38 cellular contexts compared by ENCODE assay signal in the genomic region with DNA sequence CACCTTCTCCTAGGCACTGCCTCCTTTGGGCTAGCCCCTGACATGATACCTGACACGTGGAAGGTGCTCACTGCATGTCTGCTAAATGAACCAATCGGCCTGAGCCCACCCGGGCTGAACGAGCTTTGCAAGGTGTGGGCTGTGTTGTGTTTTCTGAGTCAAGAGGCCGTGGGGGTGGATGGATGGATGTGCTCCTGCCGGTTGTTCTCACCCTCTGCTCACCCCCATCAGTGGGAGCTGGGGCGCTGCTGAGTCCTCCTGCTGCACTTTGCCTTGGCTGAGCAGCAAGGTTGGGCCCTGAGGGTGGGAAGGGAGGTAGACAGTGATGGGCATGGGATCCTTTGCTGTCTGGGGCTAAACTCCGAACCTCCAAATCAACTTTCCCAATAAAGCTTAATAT. TPM values are rescaled to one million over a fixed set of nuclear protein-coding genes. Genes with fewer than 3 reads are reported as not detected.
"Had no signal": no experiment of that assay in that cellular context is flagged by ENCODE, and none has a peak within 500 bp of the region (broad histone marks: within the 10 kb centered on the region; RNA-seq: fewer than 3 reads in every experiment).

No MANE protein-coding gene starts in this region.

- H3K36me3 ChIP-seq: adrenal gland, brain microvascular endothelial cell, breast epithelium had no signal

- H3K4me1 ChIP-seq: adrenal gland, body of pancreas, breast epithelium had no signal

- H3K9me3 Mint-ChIP-seq: activated B cell treated with CpG ODN at 0.5 μM for 24 hours; activated CD4-positive, alpha-beta memory T cell treated with anti-CD3 and anti-CD28 coated beads for 36 hours; activated CD4-positive, alpha-beta T cell treated with anti-CD3 and anti-CD28 coated beads, Interleukin-2, amount 10 ng/mL, durations not matched to agents 24 days and 14 days; activated CD8-positive, alpha-beta T cell treated with anti-CD3 and anti-CD28 coated beads for 36 hours; activated naive CD4-positive, alpha-beta T cell treated with anti-CD3 and anti-CD28 coated beads for 36 hours; activated naive CD4-positive, alpha-beta T cell treated with anti-CD3 and anti-CD28 coated beads, Interleukin-2, amount 50 U/mL, for 72 hours; activated naive CD8-positive, alpha-beta T cell treated with anti-CD3 and anti-CD28 coated beads for 36 hours; activated T-cell treated with anti-CD3 and anti-CD28 coated beads, Interleukin-2, amount 50 U/mL, for 4 hours; activated T-cell treated with anti-CD3 and anti-CD28 coated beads, Interleukin-2, amount 50 U/mL, for 72 hours; activated T-helper 1 cell treated with anti-CD3 and anti-CD28 coated beads, Interleukin-12 subunit alpha, Interleukin-12 subunit beta, Interleukin-2, Interleukin-4 antibody, amounts not matched to agents 30 ng/mL and 10 ng/mL and 1 ng/mL, durations not matched to agents 14 hours and 24 hours and 36 hours; activated T-helper 17 cell treated with anti-CD3 and anti-CD28 coated beads, Interleukin-2, amount 50 U/mL, for 72 hours; T-helper 1 cell treated with Interleukin-12 subunit alpha and Interleukin-12 subunit beta and Interleukin-4 antibody, amounts not matched to agents 30 μg/mL and 1 μg/mL, for 36 hours; T-helper 2 cell treated with Interferon-gamma antibody and Interleukin-4, amounts not matched to agents 5 μg/mL and 100 μg/mL, for 36 hours had no signal

- H3K4me3 ChIP-seq: adrenal gland, body of pancreas, breast epithelium had no signal

- H3K9me3 ChIP-seq: adrenal gland, body of pancreas, breast epithelium had no signal

- H3K36me3 Mint-ChIP-seq: activated CD4-positive, alpha-beta memory T cell treated with anti-CD3 and anti-CD28 coated beads for 36 hours; activated naive CD4-positive, alpha-beta T cell treated with anti-CD3 and anti-CD28 coated beads, Interleukin-2, amount 50 U/mL, for 72 hours; activated naive CD8-positive, alpha-beta T cell treated with anti-CD3 and anti-CD28 coated beads for 36 hours had no signal

- FAIRE-seq: astrocyte, TTC549 had no signal

- H3K4me1 Mint-ChIP-seq: activated B cell treated with CpG ODN at 0.5 μM for 24 hours; activated CD4-positive, alpha-beta T cell treated with anti-CD3 and anti-CD28 coated beads, Interleukin-2, amount 10 ng/mL, durations not matched to agents 24 days and 14 days; activated naive CD8-positive, alpha-beta T cell treated with anti-CD3 and anti-CD28 coated beads for 36 hours; activated T-helper 17 cell treated with anti-CD3 and anti-CD28 coated beads, Interleukin-2, amount 50 U/mL, for 72 hours had no signal

- H3K4me3 Mint-ChIP-seq: activated B cell treated with CpG ODN at 0.5 μM for 24 hours; activated CD4-positive, alpha-beta memory T cell treated with anti-CD3 and anti-CD28 coated beads for 36 hours; activated CD4-positive, alpha-beta T cell treated with anti-CD3 and anti-CD28 coated beads, Interleukin-2, amount 10 ng/mL, durations not matched to agents 24 days and 14 days; activated CD8-positive, alpha-beta T cell treated with anti-CD3 and anti-CD28 coated beads for 36 hours; activated naive CD4-positive, alpha-beta T cell treated with anti-CD3 and anti-CD28 coated beads for 36 hours; activated naive CD8-positive, alpha-beta T cell treated with anti-CD3 and anti-CD28 coated beads for 36 hours; activated T-cell treated with anti-CD3 and anti-CD28 coated beads, Interleukin-2, amount 50 U/mL, for 4 hours; activated T-cell treated with anti-CD3 and anti-CD28 coated beads, Interleukin-2, amount 50 U/mL, for 72 hours; activated T-helper 1 cell treated with anti-CD3 and anti-CD28 coated beads, Interleukin-12 subunit alpha, Interleukin-12 subunit beta, Interleukin-2, Interleukin-4 antibody, amounts not matched to agents 30 ng/mL and 10 ng/mL and 1 ng/mL, durations not matched to agents 14 hours and 24 hours and 36 hours; activated T-helper 17 cell treated with anti-CD3 and anti-CD28 coated beads, Interleukin-2, amount 50 U/mL, for 72 hours; T-helper 1 cell treated with Interleukin-12 subunit alpha and Interleukin-12 subunit beta and Interleukin-4 antibody, amounts not matched to agents 30 μg/mL and 1 μg/mL, for 36 hours; T-helper 2 cell treated with Interferon-gamma antibody and Interleukin-4, amounts not matched to agents 5 μg/mL and 100 μg/mL, for 36 hours had no signal

- ATAC-seq: activated CD8-positive, alpha-beta T cell treated with anti-CD3 and anti-CD28 coated beads for 36 hours; activated naive CD4-positive, alpha-beta T cell treated with anti-CD3 and anti-CD28 coated beads, Interleukin-2, amount 50 U/mL, for 72 hours; activated T-cell treated with anti-CD3 and anti-CD28 coated beads, Interleukin-2, amount 50 U/mL, for 4 hours; activated T-cell treated with anti-CD3 and anti-CD28 coated beads, Interleukin-2, amount 50 U/mL, for 72 hours; activated T-helper 17 cell treated with anti-CD3 and anti-CD28 coated beads, Interleukin-2, amount 50 U/mL, for 72 hours; body of pancreas had no signal

- DNase-seq: activated B cell treated with CpG ODN at 0.5 μM for 24 hours; activated CD4-positive, alpha-beta memory T cell treated with anti-CD3 and anti-CD28 coated beads for 36 hours; activated CD4-positive, alpha-beta T cell treated with anti-CD3 and anti-CD28 coated beads for 4 hours; activated CD4-positive, alpha-beta T cell treated with anti-CD3 and anti-CD28 coated beads, Interleukin-2, amount 10 ng/mL, durations not matched to agents 24 days and 14 days; activated CD4-positive, alpha-beta T cell treated with anti-CD3 and anti-CD28 coated beads, Interleukin-2, amount 50 U/mL, for 1 hour; activated CD4-positive, alpha-beta T cell treated with anti-CD3 and anti-CD28 coated beads, Interleukin-2, amount 50 U/mL, for 4 hours; activated CD4-positive, CD25-positive, alpha-beta regulatory T cell treated with anti-CD3 and anti-CD28 coated beads, Interleukin-2, amount 50 U/mL, for 72 hours; activated CD8-positive, alpha-beta memory T cell treated with anti-CD3 and anti-CD28 coated beads, Interleukin-2, amount 50 U/mL, for 4 hours; activated CD8-positive, alpha-beta T cell treated with anti-CD3 and anti-CD28 coated beads for 36 hours; activated effector memory CD4-positive, alpha-beta T cell treated with anti-CD3 and anti-CD28 coated beads, Interleukin-2, amount 50 U/mL, for 16 hours; activated gamma-delta T cell treated with Interleukin-2 at 50 U/mL for 16 hours; activated naive CD4-positive, alpha-beta T cell; activated naive CD4-positive, alpha-beta T cell treated with anti-CD3 and anti-CD28 coated beads for 36 hours; activated naive CD4-positive, alpha-beta T cell treated with anti-CD3 and anti-CD28 coated beads, Interleukin-2, amount 50 U/mL, for 16 hours; activated naive CD8-positive, alpha-beta T cell treated with anti-CD3 and anti-CD28 coated beads for 36 hours; activated T-cell treated with anti-CD3 and anti-CD28 coated beads for 4 hours; activated T-cell treated with anti-CD3 and anti-CD28 coated beads, Interleukin-2, amount 50 U/mL, for 1 hour; activated T-cell treated with anti-CD3 and anti-CD28 coated beads, Interleukin-2, amount 50 U/mL, for 4 hours; activated T-cell treated with anti-CD3 and anti-CD28 coated beads, Interleukin-2, amount 50 U/mL, for 72 hours; adrenal gland; amniotic stem cell; aorta; body of pancreas; brain microvascular endothelial cell; central memory CD4-positive, alpha-beta T cell; T-helper 1 cell; T-helper 2 cell; T-helper 9 cell had no signal

- H3K27me3 ChIP-seq: body of pancreas had no signal

- H3K27ac Mint-ChIP-seq: activated B cell treated with CpG ODN at 0.5 μM for 24 hours; activated CD4-positive, alpha-beta memory T cell treated with anti-CD3 and anti-CD28 coated beads for 36 hours; activated CD4-positive, alpha-beta T cell treated with anti-CD3 and anti-CD28 coated beads, Interleukin-2, amount 10 ng/mL, durations not matched to agents 24 days and 14 days; activated CD8-positive, alpha-beta T cell treated with anti-CD3 and anti-CD28 coated beads for 36 hours; activated naive CD4-positive, alpha-beta T cell treated with anti-CD3 and anti-CD28 coated beads for 36 hours; activated naive CD4-positive, alpha-beta T cell treated with anti-CD3 and anti-CD28 coated beads, Interleukin-2, amount 50 U/mL, for 72 hours; activated naive CD8-positive, alpha-beta T cell treated with anti-CD3 and anti-CD28 coated beads for 36 hours; activated T-cell treated with anti-CD3 and anti-CD28 coated beads, Interleukin-2, amount 50 U/mL, for 72 hours; activated T-helper 1 cell treated with anti-CD3 and anti-CD28 coated beads, Interleukin-12 subunit alpha, Interleukin-12 subunit beta, Interleukin-2, Interleukin-4 antibody, amounts not matched to agents 30 ng/mL and 10 ng/mL and 1 ng/mL, durations not matched to agents 14 hours and 24 hours and 36 hours; activated T-helper 17 cell treated with anti-CD3 and anti-CD28 coated beads, Interleukin-2, amount 50 U/mL, for 72 hours; T-helper 1 cell treated with Interleukin-12 subunit alpha and Interleukin-12 subunit beta and Interleukin-4 antibody, amounts not matched to agents 30 μg/mL and 1 μg/mL, for 36 hours; T-helper 2 cell treated with Interferon-gamma antibody and Interleukin-4, amounts not matched to agents 5 μg/mL and 100 μg/mL, for 36 hours had no signal

- H3K27ac ChIP-seq: adrenal gland, body of pancreas, brain microvascular endothelial cell, breast epithelium, VCaP had no signal

RNA-seq across cellular contexts. Expression of a gene that starts 6.7 kb away (rescaled TPM):
- total RNA-seq: activated CD4-positive, alpha-beta memory T cell treated with anti-CD3 and anti-CD28 coated beads for 36 hours; activated CD4-positive, alpha-beta T cell treated with anti-CD3 and anti-CD28 coated beads, Interleukin-2, amount 10 ng/mL, durations not matched to agents 24 days and 14 days; activated CD8-positive, alpha-beta memory T cell treated with anti-CD3 and anti-CD28 coated beads for 36 hours; activated CD8-positive, alpha-beta T cell treated with anti-CD3 and anti-CD28 coated beads for 36 hours; activated naive CD4-positive, alpha-beta T cell treated with anti-CD3 and anti-CD28 coated beads for 36 hours; activated T-helper 1 cell treated with anti-CD3 and anti-CD28 coated beads, Interleukin-12 subunit alpha, Interleukin-12 subunit beta, Interleukin-2, Interleukin-4 antibody, amounts not matched to agents 30 ng/mL and 10 ng/mL and 1 ng/mL, durations not matched to agents 14 hours and 24 hours and 36 hours had no signal
- polyA plus RNA-seq: aorta had no signal
